In genomic region chr12:43278268-43278832, GRCh38 we compare ENCODE assay signal across 10 cellular contexts.
A peak's percentile ranks its signal among the peaks of the same experiment; 100 is the strongest.
DNase-seq lines count a peak whose midpoint lies in the region; ATAC-seq and TF ChIP-seq lines count a peak whose summit lies in the region.
"Had no signal": no experiment of that assay in that cellular context is flagged by ENCODE, and none has a peak within 500 bp of the region (broad histone marks: within the 10 kb centered on the region; RNA-seq: fewer than 3 reads in every experiment).

No MANE protein-coding gene starts in this region.

- H2AFZ ChIP-seq in H9 (ENCODE audit: low read length): no peak overlapping the region

- H3K9me3 Mint-ChIP-seq in endothelial cell (ENCODE audit: unreplicated experiment) (no peaks in the 10 kb centered on the region), H9 (peaks cover 8 to 9% of the 10 kb centered on the region in 2 experiments; a peak in 3 of 5 replicates)
- peaks cover 4% of the 10 kb centered on the region for H3K9me3 Mint-ChIP-seq in activated T-cell treated with anti-CD3 and anti-CD28 coated beads, Interleukin-2, amount 50 U/mL, for 24 hours
- peaks cover 2 to 6% of the 10 kb centered on the region in 2 donors for H3K9me3 Mint-ChIP-seq in effector memory CD8-positive, alpha-beta T cell

- no peak for DNase-seq in endothelial cell (ENCODE audit: low spot score)
- DNase-seq in central memory CD4-positive, alpha-beta T cell: no peak
- no peak for DNase-seq in H9
- DNase-seq in activated T-cell treated with anti-CD3 and anti-CD28 coated beads, Interleukin-2, amount 50 U/mL, for 24 hours: no peak
- no peak for DNase-seq in effector memory CD8-positive, alpha-beta T cell
- DNase-seq: DMS79 treated with DMSO at 0.1 percent for 48 hours had no signal

- H3K4me1 Mint-ChIP-seq in endothelial cell (ENCODE audit: unreplicated experiment): peaks cover 15% of the 10 kb centered on the region
- H3K4me1 Mint-ChIP-seq in H9: peaks cover 14 to 16% of the 10 kb centered on the region in 2 experiments
- H3K4me1 Mint-ChIP-seq in activated T-cell treated with anti-CD3 and anti-CD28 coated beads, Interleukin-2, amount 50 U/mL, for 24 hours (ENCODE audit: low read depth): no peaks in the 10 kb centered on the region
- H3K4me1 Mint-ChIP-seq in effector memory CD8-positive, alpha-beta T cell (ENCODE audit: low read depth in 2 of 2): no peaks in the 10 kb centered on the region

- no peak overlapping the region for H3K14ac ChIP-seq in H9 (ENCODE audit: insufficient read depth, low read length)

- H3K36me3 Mint-ChIP-seq in endothelial cell (ENCODE audit: low read depth, unreplicated experiment) (peaks cover 4% of the 10 kb centered on the region), H9 (ENCODE audit: insufficient read depth in 1 of 3, low read depth in 3 of 3) (peaks cover 5 to 12% (median 8%) of the 10 kb centered on the region in 3 experiments; a peak in 6 of 7 replicates)
- no peaks in the 10 kb centered on the region for H3K36me3 Mint-ChIP-seq in activated T-cell treated with anti-CD3 and anti-CD28 coated beads, Interleukin-2, amount 50 U/mL, for 24 hours (ENCODE audit: low read depth)
- no peaks in the 10 kb centered on the region for H3K36me3 Mint-ChIP-seq in effector memory CD8-positive, alpha-beta T cell (ENCODE audit: insufficient read depth)

- no peaks in the 10 kb centered on the region for H3K9me3 ChIP-seq in H9 (ENCODE audit: control insufficient read depth, low read depth, low read length)
- H3K9me3 ChIP-seq: breast epithelium had no signal

- no peak overlapping the region for H3K27ac ChIP-seq in H9 (ENCODE audit: insufficient read length, low read depth, low read length)
- H3K27ac ChIP-seq: breast epithelium had no signal

- H2BK12ac ChIP-seq in H9 (ENCODE audit: insufficient read length, low read depth, low read length): no peak overlapping the region

- TF ChIP-seq CTCF in endothelial cell (IDR thresholded peaks at IDR 0.05; ENCODE audit: unreplicated experiment) (no peak), H9 (conservative IDR thresholded peaks at IDR 0.05) (no peak)

- no peak overlapping the region for H2BK15ac ChIP-seq in H9 (ENCODE audit: low read depth, low read length)

- H3K23ac ChIP-seq in H9 (ENCODE audit: insufficient read length, low read depth, low read length): no peak overlapping the region

- no peaks in the 10 kb centered on the region for H3K23me2 ChIP-seq in H9 (ENCODE audit: insufficient read length, low read depth, low read length, poor library complexity, severe bottlenecking)

- no peak overlapping the region for H3T11ph ChIP-seq in H9 (ENCODE audit: low read length)

- H3K27me3 ChIP-seq in H9 (ENCODE audit: insufficient read depth, low read length): no peaks in the 10 kb centered on the region
- H3K27me3 ChIP-seq: breast epithelium had no signal

- peaks cover 2% of the 10 kb centered on the region for H3K4me1 ChIP-seq in H9 (ENCODE audit: insufficient read depth, low read length)
- H3K4me1 ChIP-seq: breast epithelium had no signal

- H2BK120ac ChIP-seq in H9 (ENCODE audit: low read depth, low read length, poor library complexity, severe bottlenecking): no peak overlapping the region

- H4K5ac ChIP-seq in H9 (ENCODE audit: insufficient read length, low read depth, low read length): no peak overlapping the region

- H3K27me3 Mint-ChIP-seq in endothelial cell (ENCODE audit: unreplicated experiment) (no peaks in the 10 kb centered on the region), H9 (ENCODE audit: low read depth) (no peaks in the 10 kb centered on the region)
- H3K27me3 Mint-ChIP-seq in activated T-cell treated with anti-CD3 and anti-CD28 coated beads, Interleukin-2, amount 50 U/mL, for 24 hours: no peaks in the 10 kb centered on the region
- no peaks in the 10 kb centered on the region for H3K27me3 Mint-ChIP-seq in effector memory CD8-positive, alpha-beta T cell

- H3K79me1 ChIP-seq in H9 (ENCODE audit: insufficient read depth, low read depth, low read length, poor library complexity, severe bottlenecking): no peaks in the 10 kb centered on the region

- H3K27ac Mint-ChIP-seq in endothelial cell (ENCODE audit: unreplicated experiment) (peak overlapping the region; percentile 64), H9 (no peak overlapping the region)
- no peak overlapping the region for H3K27ac Mint-ChIP-seq in activated T-cell treated with anti-CD3 and anti-CD28 coated beads, Interleukin-2, amount 50 U/mL, for 24 hours
- no peak overlapping the region for H3K27ac Mint-ChIP-seq in effector memory CD8-positive, alpha-beta T cell

- H4K8ac ChIP-seq in H9 (replicated peaks; ENCODE audit: insufficient read length, low read depth, low read length): no peak overlapping the region

- no peak overlapping the region for H3K4me2 ChIP-seq in H9 (ENCODE audit: insufficient read depth, insufficient read length, low read length)

- H3K4ac ChIP-seq in H9 (ENCODE audit: low read depth, low read length): no peak overlapping the region

- H4K91ac ChIP-seq in H9 (ENCODE audit: insufficient read length, low read depth, low read length): no peak overlapping the region

- no peak overlapping the region for H2BK5ac ChIP-seq in H9 (ENCODE audit: insufficient read length, low read length)

- H3K4me3 Mint-ChIP-seq in endothelial cell (ENCODE audit: unreplicated experiment) (no peak overlapping the region), H9 (no peak overlapping the region)
- H3K4me3 Mint-ChIP-seq in activated T-cell treated with anti-CD3 and anti-CD28 coated beads, Interleukin-2, amount 50 U/mL, for 24 hours: no peak overlapping the region
- no peak overlapping the region for H3K4me3 Mint-ChIP-seq in effector memory CD8-positive, alpha-beta T cell

- H2AK5ac ChIP-seq in H9 (ENCODE audit: insufficient read length, low read length): no peak overlapping the region

- no peaks in the 10 kb centered on the region for H4K20me1 ChIP-seq in H9 (ENCODE audit: control insufficient read depth, insufficient read depth, insufficient read length)

- no peak overlapping the region for H3K9ac ChIP-seq in H9 (ENCODE audit: extremely low read depth, insufficient read length, low read length)

- H2BK20ac ChIP-seq in H9 (ENCODE audit: low read depth, low read length, poor library complexity, severe bottlenecking): no peak overlapping the region

- no peaks in the 10 kb centered on the region for H3K79me2 ChIP-seq in H9 (ENCODE audit: insufficient read depth, low read length)

- no peak overlapping the region for H3K56ac ChIP-seq in H9 (ENCODE audit: insufficient read length, low read depth, low read length)

- H3K18ac ChIP-seq in H9 (ENCODE audit: insufficient read length, low read depth, low read length): no peak overlapping the region

- WGBS in H9 (ENCODE audit: extremely low coverage, insufficient read length, low lambda C conversion rate): no CpG with 5 or more reads among the region's 5 CpGs

- ATAC-seq in GM18868 (IDR thresholded peaks at IDR 0.05; ENCODE audit: unreplicated experiment): peak; percentile 96
- ATAC-seq in GM21723 (IDR thresholded peaks at IDR 0.05; ENCODE audit: unreplicated experiment): peak; percentile 98
- peak; percentile 98 for ATAC-seq in HG03378 (IDR thresholded peaks at IDR 0.05; ENCODE audit: unreplicated experiment)
- ATAC-seq in effector memory CD8-positive, alpha-beta T cell (replicated peaks): no peak
